Comparison of ENCODE assay signal across 25 cellular contexts in genomic region chr17:8651013-8651412, GRCh38. TPM values are rescaled to one million over a fixed set of nuclear protein-coding genes. Genes with fewer than 3 reads are reported as not detected.
DNase-seq lines count a peak whose midpoint lies in the region; ATAC-seq and TF ChIP-seq lines count a peak whose summit lies in the region.
"Had no signal": no experiment of that assay in that cellular context is flagged by ENCODE, and none has a peak within 500 bp of the region (broad histone marks: within the 10 kb centered on the region; RNA-seq: fewer than 3 reads in every experiment).

No MANE protein-coding gene starts in this region.

- POLR2A ChIA-PET in BJ (lab: Charles Lee) (no interaction called here), OCI-LY7 (lab: Charles Lee) (no interaction called here)

- H3K27ac ChIP-seq in OCI-LY7 (ENCODE audit: low read depth, low read length, poor library complexity, severe bottlenecking), result no peak overlapping the region
- no peak overlapping the region for H3K27ac ChIP-seq in endodermal cell (ENCODE audit: low read depth, low read length)
- H3K27ac ChIP-seq: breast epithelium, epithelial cell of prostate, KMS-11, neutrophil, skin epidermis, tibial nerve had no signal

- H3K9me3 Mint-ChIP-seq in endodermal cell, result no peaks in the 10 kb centered on the region

- intact Hi-C loops in OCI-LY7 (cut with micrococcal nuclease; ENCODE audit: unreplicated experiment), result no loop called here

- peaks cover 3% of the 10 kb centered on the region for H3K27me3 Mint-ChIP-seq in endodermal cell (ENCODE audit: insufficient read depth)

- TF ChIP-seq CTCF in BJ (IDR thresholded peaks at IDR 0.05; ENCODE audit: insufficient read depth, low read depth, low read length) (0 out of 2 replicates have a peak, but pooled peaks have one; percentile 13), GM12873 (IDR thresholded peaks at IDR 0.05; ENCODE audit: insufficient read depth, low read depth, low read length, missing control alignments) (peak; percentile 21), OCI-LY7 (conservative IDR thresholded peaks at IDR 0.05; ENCODE audit: low read length) (peak; percentile 25; the same call in 1 of the 2 replicates), endodermal cell (conservative IDR thresholded peaks at IDR 0.05) (peak; percentile 23)

- H3K36me3 ChIP-seq in BJ (ENCODE audit: control insufficient read depth, insufficient read depth, low read length), result no peaks in the 10 kb centered on the region
- H3K36me3 ChIP-seq in OCI-LY7 (ENCODE audit: insufficient read depth, low read length), result no peaks in the 10 kb centered on the region
- H3K36me3 ChIP-seq in endodermal cell (ENCODE audit: control insufficient read depth, insufficient read depth, low read length), result no peaks in the 10 kb centered on the region
- H3K36me3 ChIP-seq: breast epithelium, neutrophil, tibial nerve had no signal

- H3K27ac Mint-ChIP-seq in endodermal cell, result no peak overlapping the region
- H3K27ac Mint-ChIP-seq: CD4-positive, alpha-beta memory T cell had no signal

- H2AFZ ChIP-seq in OCI-LY7 (ENCODE audit: low read length), result no peak overlapping the region

- no peaks in the 10 kb centered on the region for H3K27me3 ChIP-seq in BJ (ENCODE audit: control insufficient read depth, insufficient read depth, low read length)
- H3K27me3 ChIP-seq in endodermal cell (ENCODE audit: control insufficient read depth, insufficient read depth, low read length, poor library complexity, severe bottlenecking), result no peaks in the 10 kb centered on the region
- H3K27me3 ChIP-seq: breast epithelium, tibial nerve had no signal

- H3K9ac ChIP-seq in endodermal cell (ENCODE audit: extremely low read depth, low read length, poor library complexity, severe bottlenecking), result no peak overlapping the region
- H3K9ac ChIP-seq: KMS-11 had no signal

- WGBS in endodermal cell (ENCODE audit: insufficient coverage in 1 of 2, insufficient read length in 1 of 2), 2 experiments, result 86 to 88% methylated on average over 2 to 4 of the region's 4 CpGs

- H3K36me3 Mint-ChIP-seq in endodermal cell (ENCODE audit: low read depth), result no peaks in the 10 kb centered on the region
- H3K36me3 Mint-ChIP-seq: CD4-positive, alpha-beta memory T cell had no signal

- H4K20me1 ChIP-seq in OCI-LY7 (ENCODE audit: insufficient read depth, low read length), result no peaks in the 10 kb centered on the region

- H3K79me2 ChIP-seq in OCI-LY7 (ENCODE audit: insufficient read depth, low read depth, low read length), result no peaks in the 10 kb centered on the region

- H3K9me3 ChIP-seq in OCI-LY7 (ENCODE audit: low read length) (no peaks in the 10 kb centered on the region), endodermal cell (ENCODE audit: control insufficient read depth, low read length) (no peaks in the 10 kb centered on the region)
- H3K9me3 ChIP-seq: breast epithelium, neutrophil had no signal

- H3K4me3 ChIP-seq in BJ (ENCODE audit: low read depth, low read length), result no peak overlapping the region
- H3K4me3 ChIP-seq in OCI-LY7 (ENCODE audit: low read depth, low read length, poor library complexity, severe bottlenecking), result no peak overlapping the region
- H3K4me3 ChIP-seq in endodermal cell (ENCODE audit: low read length), result no peak overlapping the region
- H3K4me3 ChIP-seq: breast epithelium, skin epidermis, tibial nerve had no signal

- H3K4me1 ChIP-seq in OCI-LY7 (ENCODE audit: insufficient read depth, low read length, poor library complexity, severe bottlenecking), result no peaks in the 10 kb centered on the region
- no peaks in the 10 kb centered on the region for H3K4me1 ChIP-seq in endodermal cell (ENCODE audit: control insufficient read depth, insufficient read depth, low read length)
- H3K4me1 ChIP-seq: breast epithelium had no signal

- H3K4me2 ChIP-seq in OCI-LY7 (ENCODE audit: low read length), result no peak overlapping the region
- H3K4me2 ChIP-seq: KMS-11 had no signal

- no peak for ATAC-seq in HG02884 (IDR thresholded peaks at IDR 0.05; ENCODE audit: unreplicated experiment)
- ATAC-seq in GM21528 (IDR thresholded peaks at IDR 0.05; ENCODE audit: low FRiP score, unreplicated experiment), result no peak
- ATAC-seq in HG03095 (IDR thresholded peaks at IDR 0.05; ENCODE audit: unreplicated experiment), result no peak

- no peak for DNase-seq in BJ (ENCODE audit: low read depth)
- no peak for DNase-seq in OCI-LY7 (ENCODE audit: low spot score)
- no peak for DNase-seq in endodermal cell
- DNase-seq in NOMO-1 (lab: John Stamatoyannopoulos, UW; ENCODE audit: unreplicated experiment in 2 of 2), result no peak
- DNase-seq: activated CD4-positive, alpha-beta T cell treated with anti-CD3 and anti-CD28 coated beads for 48 hours; CD4-positive, alpha-beta memory T cell; dermis blood vessel endothelial cell; DMS53; kidney; mammary epithelial cell; NCI-H1092; NCI-H2029; SHP77 treated with DMSO at 0.1 percent for 48 hours; stimulated activated naive CD4-positive, alpha-beta T cell treated with Interleukin-2 at 50 U/mL for 16 hours; T-helper 1 cell had no signal

- CTCF ChIA-PET in BJ (lab: Yijun Ruan, JAX), result interaction anchor here (1.0 kb wide), 1 partner anchor 10 kb away, joined by 5 read pairs; no protein-coding TSS in a partner anchor
- CTCF ChIA-PET in OCI-LY7 (lab: Charles Lee; ENCODE audit: unreplicated experiment), result interaction anchor here (0.6 kb wide), 1 partner anchor 55 kb away, joined by 3 read pairs; no protein-coding TSS in a partner anchor

- peaks cover 3% of the 10 kb centered on the region for H3K4me1 Mint-ChIP-seq in endodermal cell
- H3K4me1 Mint-ChIP-seq: CD4-positive, alpha-beta memory T cell had no signal

- H3K9me2 ChIP-seq in OCI-LY7 (ENCODE audit: insufficient read depth, low read length), result no peaks in the 10 kb centered on the region

- BruUV-seq in OCI-LY7 (replicated peaks; lab: Mats Ljungman, UMichigan), result no TSS peak

- H3K4me3 Mint-ChIP-seq in endodermal cell, result no peak overlapping the region
- H3K4me3 Mint-ChIP-seq: CD4-positive, alpha-beta memory T cell had no signal

RNA-seq across cellular contexts. Expression of gene MYH10, which starts 20.5 kb away (rescaled TPM):
- polyA plus RNA-seq in BJ (2011; rRNA removed), result 46.3 and 62.1 TPM in 2 replicates
- polyA minus RNA-seq in BJ (2011; rRNA and poly(A)+ RNA removed), result 60.4 and 66.3 TPM in 2 replicates
- total RNA-seq in OCI-LY7 (2014; rRNA removed; shearing (Covaris generic)), result 41.9 and 55.0 TPM in 2 replicates
- total RNA-seq in OCI-LY7 (2022) (50.6 and 60.4 TPM in 2 replicates), endodermal cell (100 to 1,000 TPM; 251 to 257 TPM)
- polyA plus RNA-seq in endodermal cell (2013, experiment 1 of 2), result 154 TPM
- polyA plus RNA-seq in endodermal cell (2013, experiment 2 of 2), result 145 TPM

Comparison
In these comparisons a context has a peak if more than half of its experiments do, and no peak if none do; other contexts are left out.
1. RNA of gene MYH10, which starts 20.5 kb away (total RNA-seq): 251 to 257 TPM in endodermal cell; 41.9 to 60.4 TPM in OCI-LY7; every median in the first group is over 4 times any median in the second.
2. Peak in every context shown above with its lines, with median percentiles within 50 percentile points of each other: CTCF ChIP-seq.